In the genomic region with DNA sequence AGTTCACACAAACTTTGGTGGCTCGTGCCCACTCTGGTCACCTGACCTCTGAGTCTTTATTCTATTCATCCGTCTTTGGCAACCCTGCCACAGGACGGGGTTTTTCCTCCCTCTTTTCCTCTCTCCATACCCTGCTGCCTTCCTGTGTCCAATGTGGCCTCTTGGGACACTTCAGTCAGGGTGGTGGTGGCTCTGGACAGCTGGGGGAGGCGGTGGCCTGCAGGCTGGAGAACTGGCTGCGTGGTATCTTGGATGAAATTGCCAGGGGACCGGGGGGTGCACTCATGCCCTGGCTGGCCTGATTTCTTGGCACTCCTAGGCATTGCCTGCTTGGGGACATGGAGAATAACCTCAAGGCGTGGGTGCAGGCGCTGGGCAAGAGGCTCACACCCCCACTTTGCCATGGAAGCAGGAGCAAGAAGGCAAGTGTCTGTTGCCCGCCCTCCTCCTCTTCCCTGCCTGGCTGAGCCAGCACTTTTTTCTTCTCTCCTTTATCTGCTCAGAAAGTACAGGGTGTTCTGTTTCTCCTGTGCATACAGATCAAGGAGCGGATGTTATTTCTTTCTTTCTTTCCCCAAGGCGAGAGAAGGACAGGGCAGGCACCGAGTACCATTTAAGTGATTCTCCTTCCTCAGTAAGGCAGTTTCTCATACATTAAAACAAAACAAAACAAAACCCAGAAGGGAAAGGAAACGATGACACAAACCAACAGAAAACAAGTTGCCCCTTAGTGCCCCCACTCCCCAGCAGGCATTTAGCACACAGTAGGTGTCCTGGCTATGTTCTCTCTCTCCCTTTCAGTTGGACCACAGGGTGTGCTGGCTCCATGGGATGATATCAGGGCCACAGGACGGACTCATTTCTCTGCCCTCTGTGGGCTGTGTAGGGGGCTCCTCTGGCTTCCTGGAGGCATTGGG, we compare ENCODE assay signal across 10 cellular contexts. TPM values are rescaled to one million over a fixed set of nuclear protein-coding genes. Genes with fewer than 3 reads are reported as not detected.
A peak's percentile ranks its signal among the peaks of the same experiment; 100 is the strongest.
DNase-seq lines count a peak whose midpoint lies in the region; ATAC-seq, FAIRE-seq and TF ChIP-seq lines count a peak whose summit lies in the region.
"Had no signal": no experiment of that assay in that cellular context is flagged by ENCODE, and none has a peak within 500 bp of the region (broad histone marks: within the 10 kb centered on the region; RNA-seq: fewer than 3 reads in every experiment).

No MANE protein-coding gene starts in this region.

- H3K4me1 Mint-ChIP-seq in activated T-helper 1 cell treated with anti-CD3 and anti-CD28 coated beads, Interleukin-12 subunit alpha, Interleukin-12 subunit beta, Interleukin-2, Interleukin-4 antibody, amounts not matched to agents 30 ng/mL and 10 ng/mL and 1 ng/mL, durations not matched to agents 14 hours and 24 hours and 36 hours (ENCODE audit: low read depth): peaks cover 56% of the 10 kb centered on the region
- peaks cover 20% of the 10 kb centered on the region for H3K4me1 Mint-ChIP-seq in glutamatergic neuron (ENCODE audit: low read depth, unreplicated experiment)

- FAIRE-seq in small intestine (lab: Jason Lieb, UNC): no peak

- DNase-seq in HCT116 (ENCODE audit: low read depth, low spot score) (no peak), glutamatergic neuron (no peak), small intestine (peak; percentile 85)
- no peak for DNase-seq in activated T-helper 1 cell treated with anti-CD3 and anti-CD28 coated beads, Interleukin-12 subunit alpha, Interleukin-12 subunit beta, Interleukin-2, Interleukin-4 antibody, amounts not matched to agents 30 ng/mL and 10 ng/mL and 1 ng/mL, durations not matched to agents 14 hours and 24 hours and 36 hours (ENCODE audit: low spot score)
- DNase-seq: activated effector memory CD4-positive, alpha-beta T cell treated with Interleukin-2 at 50 U/mL for 16 hours; NCI-H69 had no signal

- TF ChIP-seq CTCF in HCT116 (IDR thresholded peaks at IDR 0.05 in 2 of 3, conservative IDR thresholded peaks at IDR 0.05 in 1 of 3; ENCODE audit: borderline replicate concordance in 1 of 3, insufficient read depth in 1 of 3, low read depth in 2 of 3, low read length in 2 of 3) (no peak), glutamatergic neuron (IDR thresholded peaks at IDR 0.05; ENCODE audit: partially characterized antibody, unreplicated experiment) (no peak)

- POLR2A ChIA-PET in HCT116 (lab: Charles Lee): no interaction called here

- H3K9me3 ChIP-seq in HCT116 (ENCODE audit: control insufficient read depth in 1 of 2, insufficient read depth in 1 of 2, low read depth in 1 of 2, low read length in 2 of 2): no peaks in the 10 kb centered on the region
- no peaks in the 10 kb centered on the region for H3K9me3 ChIP-seq in small intestine (ENCODE audit: control insufficient read depth, low read depth)

- CTCF ChIA-PET in HCT116 (lab: Charles Lee): interaction anchor here (0.9 kb wide), 1 partner anchor 63 kb away, joined by 3 read pairs; no protein-coding TSS in a partner anchor

- BruUV-seq in HCT116 (replicated peaks; lab: Mats Ljungman, UMichigan): TSS peak; percentile 69

- H3K79me2 ChIP-seq in HCT116 (ENCODE audit: insufficient read depth, low read length): peaks cover 41% of the 10 kb centered on the region; the same call in 1 of the 2 replicates

- H3K4me3 Mint-ChIP-seq in activated T-helper 1 cell treated with anti-CD3 and anti-CD28 coated beads, Interleukin-12 subunit alpha, Interleukin-12 subunit beta, Interleukin-2, Interleukin-4 antibody, amounts not matched to agents 30 ng/mL and 10 ng/mL and 1 ng/mL, durations not matched to agents 14 hours and 24 hours and 36 hours: peak overlapping the region; percentile 79
- peak overlapping the region; percentile 86 for H3K4me3 Mint-ChIP-seq in glutamatergic neuron (ENCODE audit: unreplicated experiment)

- no peak overlapping the region for H2AFZ ChIP-seq in HCT116 (ENCODE audit: low read depth, low read length, poor library complexity, severe bottlenecking)

- H3K36me3 ChIP-seq in HCT116 (ENCODE audit: control insufficient read depth in 1 of 2, insufficient read depth in 2 of 2, low read length in 2 of 2): 0 out of 4 replicates have a peak, but pooled peaks cover 0 to 3% of the 10 kb centered on the region in 2 experiments
- H3K36me3 ChIP-seq in small intestine (ENCODE audit: control insufficient read depth in 2 of 2, insufficient read depth in 2 of 2, low read length in 2 of 2): peaks cover 0 to 4% of the 10 kb centered on the region in 2 donors

- H3K4me2 ChIP-seq in HCT116 (ENCODE audit: low read length): peak overlapping the region; percentile 92; the same call in 1 of the 2 replicates

- peak overlapping the region; percentile 64; the same call in 1 of the 2 replicates for H3K9ac ChIP-seq in HCT116 (ENCODE audit: low read length)

- H3K27ac Mint-ChIP-seq in activated T-helper 1 cell treated with anti-CD3 and anti-CD28 coated beads, Interleukin-12 subunit alpha, Interleukin-12 subunit beta, Interleukin-2, Interleukin-4 antibody, amounts not matched to agents 30 ng/mL and 10 ng/mL and 1 ng/mL, durations not matched to agents 14 hours and 24 hours and 36 hours: peak overlapping the region; percentile 64
- peak overlapping the region; percentile 19 for H3K27ac Mint-ChIP-seq in glutamatergic neuron (ENCODE audit: unreplicated experiment)

- ATAC-seq in HCT116 (no peak), GM18505 (IDR thresholded peaks at IDR 0.05; ENCODE audit: unreplicated experiment) (no peak), GM19452 (IDR thresholded peaks at IDR 0.05; ENCODE audit: unreplicated experiment) (no peak), HG03520 (IDR thresholded peaks at IDR 0.05; ENCODE audit: unreplicated experiment) (no peak)

- H3K9me2 ChIP-seq in HCT116 (ENCODE audit: insufficient read depth): no peaks in the 10 kb centered on the region

- TF ChIP-seq POLR2A in HCT116 (IDR thresholded peaks at IDR 0.05; ENCODE audit: borderline replicate concordance, extremely low read depth, insufficient read depth, insufficient read length) (no peak), GM18505 (IDR thresholded peaks at IDR 0.05; ENCODE audit: borderline replicate concordance, extremely low read depth, insufficient read depth, insufficient read length) (no peak)

- no peak for TF ChIP-seq RAD21 in HCT116 (IDR thresholded peaks at IDR 0.05; ENCODE audit: low read depth)

- intact Hi-C loops in HCT116 (cut with micrococcal nuclease): no loop called here
- intact Hi-C loops in activated T-helper 1 cell treated with anti-CD3 and anti-CD28 coated beads, Interleukin-12 subunit alpha, Interleukin-12 subunit beta, Interleukin-2, Interleukin-4 antibody, amounts not matched to agents 30 ng/mL and 10 ng/mL and 1 ng/mL, durations not matched to agents 14 hours and 24 hours and 36 hours (cut with micrococcal nuclease): no loop called here

- H3K4me3 ChIP-seq in HCT116 (replicated peaks in 1 of 2; ENCODE audit: low read depth in 1 of 2, low read length in 2 of 2) (no peak overlapping the region), small intestine (ENCODE audit: low read depth in 1 of 2, low read length in 2 of 2) (peak overlapping the region in 1 of 2 donors; percentile 14)

- no peaks in the 10 kb centered on the region for H3K9me3 Mint-ChIP-seq in activated T-helper 1 cell treated with anti-CD3 and anti-CD28 coated beads, Interleukin-12 subunit alpha, Interleukin-12 subunit beta, Interleukin-2, Interleukin-4 antibody, amounts not matched to agents 30 ng/mL and 10 ng/mL and 1 ng/mL, durations not matched to agents 14 hours and 24 hours and 36 hours
- H3K9me3 Mint-ChIP-seq in glutamatergic neuron (ENCODE audit: unreplicated experiment): peaks cover 13% of the 10 kb centered on the region

- no peaks in the 10 kb centered on the region for H3K27me3 ChIP-seq in HCT116 (ENCODE audit: insufficient read depth, low read length)
- no peaks in the 10 kb centered on the region for H3K27me3 ChIP-seq in small intestine (ENCODE audit: control insufficient read depth in 2 of 2, insufficient read depth in 2 of 2, low read length in 2 of 2)

- no peak overlapping the region; the same call in 1 of the 2 replicates for H3K27ac ChIP-seq in HCT116 (ENCODE audit: low read depth, low read length)
- peak overlapping the region; percentile 80 to 84 for H3K27ac ChIP-seq in small intestine (ENCODE audit: low read depth in 1 of 2, low read length in 1 of 2)
- H3K27ac ChIP-seq: HL-60 had no signal

- no peaks in the 10 kb centered on the region for H4K20me1 ChIP-seq in HCT116 (ENCODE audit: insufficient read depth)

- H3K4me1 ChIP-seq in HCT116 (ENCODE audit: control insufficient read depth in 1 of 2, insufficient read depth in 2 of 2, low read length in 2 of 2): peaks cover 8 to 35% of the 10 kb centered on the region in 2 experiments; a peak in 3 of 4 replicates
- peaks cover 0 to 14% of the 10 kb centered on the region in 2 donors for H3K4me1 ChIP-seq in small intestine (ENCODE audit: control insufficient read depth in 2 of 2, insufficient read depth in 1 of 2, low read depth in 1 of 2, low read length in 1 of 2)

- WGBS in small intestine, 3 donors: 41 to 72% (median 57%) methylated on average over 14 of the region's 14 CpGs

- H3K27me3 Mint-ChIP-seq in activated T-helper 1 cell treated with anti-CD3 and anti-CD28 coated beads, Interleukin-12 subunit alpha, Interleukin-12 subunit beta, Interleukin-2, Interleukin-4 antibody, amounts not matched to agents 30 ng/mL and 10 ng/mL and 1 ng/mL, durations not matched to agents 14 hours and 24 hours and 36 hours (ENCODE audit: insufficient read depth): peaks cover 2% of the 10 kb centered on the region
- peaks cover 5% of the 10 kb centered on the region for H3K27me3 Mint-ChIP-seq in glutamatergic neuron (ENCODE audit: unreplicated experiment)

- RAD21 ChIA-PET in HCT116 (lab: Charles Lee; ENCODE audit: low non-redundant PET in 1 of 2, low total read pairs in 2 of 2, uncharacterized antibody in 2 of 2, unreplicated experiment in 2 of 2): no interaction called here

- H3K36me3 Mint-ChIP-seq in activated T-helper 1 cell treated with anti-CD3 and anti-CD28 coated beads, Interleukin-12 subunit alpha, Interleukin-12 subunit beta, Interleukin-2, Interleukin-4 antibody, amounts not matched to agents 30 ng/mL and 10 ng/mL and 1 ng/mL, durations not matched to agents 14 hours and 24 hours and 36 hours (ENCODE audit: low read depth): peaks cover 7% of the 10 kb centered on the region
- no peaks in the 10 kb centered on the region for H3K36me3 Mint-ChIP-seq in glutamatergic neuron (ENCODE audit: unreplicated experiment)

TF ChIP-seq in HCT116, 20 proteins besides CTCF, POLR2A, EP300 and RAD21 (continues in another document):
- TF ChIP-seq POLR2AphosphoS5 (IDR thresholded peaks at IDR 0.05; ENCODE audit: low read depth, low read length) (no peak), SRF (IDR thresholded peaks at IDR 0.05; ENCODE audit: low read depth) (no peak), ZNF274 (IDR thresholded peaks at IDR 0.05; ENCODE audit: low read depth, low read length) (no peak), EZH2 (IDR thresholded peaks at IDR 0.05) (no peak), FOSL1 (IDR thresholded peaks at IDR 0.05; ENCODE audit: low read depth) (no peak)

RNA-seq across cellular contexts. Expression of a gene that starts 22.3 kb away (rescaled TPM):
- total RNA-seq in HCT116 (2021; ENCODE audit: unreplicated experiment) (40.1 TPM), glutamatergic neuron (ENCODE audit: unreplicated experiment) (14.8 TPM)
- 75.8 and 81.2 TPM in 2 replicates for polyA plus RNA-seq in HCT116 (2012)
- 34.5 and 34.7 TPM in 2 replicates for total RNA-seq in activated T-helper 1 cell treated with anti-CD3 and anti-CD28 coated beads, Interleukin-12 subunit alpha, Interleukin-12 subunit beta, Interleukin-2, Interleukin-4 antibody, amounts not matched to agents 30 ng/mL and 10 ng/mL and 1 ng/mL, durations not matched to agents 14 hours and 24 hours and 36 hours
- polyA plus RNA-seq in small intestine: 100 to 1,000 TPM in 1 of 3 donors, 10 to 100 TPM in 2; 16.3 to 115 (median 65.1) TPM
